In the genomic region with DNA sequence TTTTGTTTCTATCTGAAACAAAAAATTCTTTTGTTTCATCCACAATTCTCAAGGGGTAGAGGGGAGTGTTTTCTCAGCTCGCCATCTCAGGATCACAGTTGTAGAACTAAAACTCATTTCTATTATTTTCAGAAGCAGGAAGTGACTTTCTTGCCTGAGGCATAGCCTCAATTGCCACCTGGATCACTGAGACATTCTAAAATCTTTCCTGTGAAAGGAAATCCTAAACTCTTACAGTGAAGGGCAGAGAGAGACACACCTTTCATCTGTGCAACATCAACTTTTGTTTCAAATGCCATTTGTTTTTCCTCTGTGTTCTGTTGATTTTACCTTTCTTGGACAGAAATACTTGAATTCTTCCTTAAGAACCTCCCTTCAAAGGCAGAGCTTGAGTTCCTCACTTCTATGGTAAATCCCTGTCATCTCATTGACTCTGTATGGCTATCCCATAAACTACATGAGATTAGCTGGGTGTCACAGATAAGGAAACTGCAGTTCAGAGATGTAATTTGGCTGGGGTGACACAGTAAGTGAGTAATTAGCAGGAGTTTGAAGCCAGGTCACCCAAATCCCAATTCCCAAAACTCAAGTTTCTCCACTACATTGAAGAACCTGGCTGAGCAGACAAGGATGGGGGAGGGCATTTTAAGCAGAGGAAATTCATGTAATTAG, we compare ENCODE assay signal across 21 cellular contexts.
DNase-seq lines count a peak whose midpoint lies in the region; ATAC-seq, FAIRE-seq and TF ChIP-seq lines count a peak whose summit lies in the region.
"Had no signal": no experiment of that assay in that cellular context is flagged by ENCODE, and none has a peak within 500 bp of the region (broad histone marks: within the 10 kb centered on the region; RNA-seq: fewer than 3 reads in every experiment).

No MANE protein-coding gene starts in this region.

- H3K9me3 ChIP-seq in PC-9 (ENCODE audit: insufficient read depth, low read depth), result no peaks in the 10 kb centered on the region
- H3K9me3 ChIP-seq in keratinocyte (ENCODE audit: control insufficient read depth, low read depth, low read length), result no peaks in the 10 kb centered on the region
- H3K9me3 ChIP-seq in body of pancreas, result no peaks in the 10 kb centered on the region

- H3K27ac ChIP-seq in PC-9 (no peak overlapping the region), keratinocyte (ENCODE audit: control insufficient read depth, insufficient read depth, low read length) (no peak overlapping the region), body of pancreas (no peak overlapping the region)
- H3K27ac ChIP-seq: 22Rv1 had no signal

- no peaks in the 10 kb centered on the region for H3K9me2 ChIP-seq in PC-9 (ENCODE audit: insufficient read depth)

- H3K27me3 ChIP-seq in PC-9 (ENCODE audit: insufficient read depth, low read depth) (no peaks in the 10 kb centered on the region), keratinocyte (ENCODE audit: control insufficient read depth, extremely low read depth, insufficient read depth, low read length) (no peaks in the 10 kb centered on the region), body of pancreas (no peaks in the 10 kb centered on the region)

- H3F3A ChIP-seq in PC-9 (ENCODE audit: insufficient read depth, low read depth), result no peaks in the 10 kb centered on the region

- no peak for ATAC-seq in body of pancreas
- ATAC-seq in GM21515 (IDR thresholded peaks at IDR 0.05; ENCODE audit: unreplicated experiment), result no peak

- intact Hi-C loops in PC-9 (cut with micrococcal nuclease; ENCODE audit: unreplicated experiment) (no loop called here), body of pancreas (cut with DNase I) (no loop called here)

- POLR2A ChIA-PET in PC-9 (lab: Charles Lee; ENCODE audit: unreplicated experiment), result interaction anchor here (0.6 kb wide), 1 partner anchor 47 kb away, joined by 31 read pairs; no protein-coding TSS in a partner anchor

- H4K20me1 ChIP-seq in PC-9 (ENCODE audit: insufficient read depth), result no peaks in the 10 kb centered on the region
- no peaks in the 10 kb centered on the region for H4K20me1 ChIP-seq in keratinocyte (ENCODE audit: control insufficient read depth, extremely low read depth, insufficient read depth, low read length)

- no peak for TF ChIP-seq CTCF in PC-9 (conservative IDR thresholded peaks at IDR 0.05)
- TF ChIP-seq CTCF in keratinocyte (optimal IDR thresholded peaks at IDR 0.05 in 1 of 3, IDR thresholded peaks at IDR 0.05 in 1 of 3, conservative IDR thresholded peaks at IDR 0.05 in 1 of 3; ENCODE audit: extremely low read depth in 1 of 3, insufficient read depth in 2 of 3, low read length in 3 of 3), result no peak
- no peak for TF ChIP-seq CTCF in body of pancreas (IDR thresholded peaks at IDR 0.05)

- H3K36me3 ChIP-seq in PC-9 (ENCODE audit: low read depth), result no peaks in the 10 kb centered on the region
- no peaks in the 10 kb centered on the region for H3K36me3 ChIP-seq in keratinocyte (ENCODE audit: control insufficient read depth in 2 of 2, extremely low read depth in 1 of 2, insufficient read depth in 2 of 2, low read length in 2 of 2)
- no peaks in the 10 kb centered on the region for H3K36me3 ChIP-seq in body of pancreas (replicated peaks in 1 of 2; ENCODE audit: insufficient read depth in 1 of 2, low read depth in 2 of 2)

- no peaks in the 10 kb centered on the region for H3K9me1 ChIP-seq in keratinocyte (ENCODE audit: control insufficient read depth, extremely low read depth, insufficient read depth, low read length)

- DNase-seq in NCI-H82 (lab: John Stamatoyannopoulos, UW), result peak; percentile 54
- no peak for DNase-seq in NCI-H82 treated with DMSO at 0.1 percent for 48 hours (lab: John Stamatoyannopoulos, UW; ENCODE audit: unreplicated experiment)
- no peak for DNase-seq in PC-9
- no peak for DNase-seq in keratinocyte (ENCODE audit: low read depth, low spot score)
- no peak for DNase-seq in body of pancreas
- no peak for DNase-seq in T-helper 1 cell
- DNase-seq in activated CD8-positive, alpha-beta memory T cell treated with anti-CD3 and anti-CD28 coated beads for 24 hours, result no peak
- DNase-seq: CD8-positive, alpha-beta memory T cell; DMS79; GDM1; H7; MV-4-11; NCI-H1417; NCI-H187 treated with DMSO at 0.1 percent for 48 hours; NCI-H345; NCI-H526; NK-92 treated with Interleukin-12 subunit alpha and Interleukin-12 subunit beta, amount 100 ng/mL, for 24 hours had no signal

- H2AFZ ChIP-seq in PC-9 (no peak overlapping the region), keratinocyte (ENCODE audit: control insufficient read depth, low read length) (no peak overlapping the region)

- TF ChIP-seq POLR2A in body of pancreas (IDR thresholded peaks at IDR 0.05), result no peak

- H3K79me2 ChIP-seq in PC-9 (ENCODE audit: low read depth), result no peaks in the 10 kb centered on the region
- H3K79me2 ChIP-seq in keratinocyte (ENCODE audit: control insufficient read depth, insufficient read depth, low read length), result no peaks in the 10 kb centered on the region

- BruUV-seq in PC-9 (replicated peaks; lab: Mats Ljungman, UMichigan), result no TSS peak

- no peak overlapping the region for H3K9ac ChIP-seq in keratinocyte (ENCODE audit: control insufficient read depth, extremely low read depth, insufficient read depth, low read length)

- H3K4me3 ChIP-seq in PC-9 (no peak overlapping the region), keratinocyte (ENCODE audit: control insufficient read depth in 2 of 3, extremely low read depth in 1 of 3, insufficient read depth in 2 of 3, low read depth in 1 of 3, low read length in 3 of 3) (no peak overlapping the region), body of pancreas (no peak overlapping the region)

- FAIRE-seq in keratinocyte (lab: Jason Lieb, UNC), result peak; percentile 76
- FAIRE-seq: D721Med, GM12891 had no signal

- 84 to 88% methylated on average over 1 of the region's 1 CpG for WGBS in body of pancreas, 2 donors

- CTCF ChIA-PET in PC-9 (lab: Charles Lee), result no interaction called here

- dilution Hi-C loops in keratinocyte (cut with MboI; ENCODE audit: extremely low pct_ligation_motif_present, low sequenced_read_pairs), result no loop called here

- H3K4me1 ChIP-seq in PC-9 (replicated peaks; ENCODE audit: insufficient read depth) (no peaks in the 10 kb centered on the region), keratinocyte (ENCODE audit: control insufficient read depth, extremely low read depth, insufficient read depth, low read length) (peaks cover 8% of the 10 kb centered on the region), body of pancreas (no peaks in the 10 kb centered on the region)

- H3K4me2 ChIP-seq in PC-9, result peak overlapping the region; percentile 1; the same call in 1 of the 2 replicates
- H3K4me2 ChIP-seq in keratinocyte (ENCODE audit: control insufficient read depth, extremely low read depth, insufficient read depth, low read depth, low read length), result peak overlapping the region; percentile 1
